ENCODE assay signal across 17 cellular contexts in the genomic region with DNA sequence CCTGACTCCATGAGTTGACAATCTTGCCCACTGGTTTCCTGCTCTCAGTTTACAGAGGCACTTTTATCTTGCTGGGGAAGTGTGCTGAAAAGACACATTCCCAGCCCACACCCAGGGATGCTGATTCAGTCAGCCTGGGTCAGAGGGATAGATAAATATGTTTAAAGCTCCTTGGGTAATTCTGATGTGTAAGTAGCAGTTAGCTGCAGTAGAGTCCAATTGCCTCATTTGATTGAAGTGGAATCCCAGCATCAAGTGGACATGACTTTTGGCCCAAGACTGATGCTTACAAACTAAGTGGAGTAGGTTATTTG. TPM values are rescaled to one million over a fixed set of nuclear protein-coding genes. Genes with fewer than 3 reads are reported as not detected.
DNase-seq lines count a peak whose midpoint lies in the region; ATAC-seq, FAIRE-seq and TF ChIP-seq lines count a peak whose summit lies in the region.
"Had no signal": no experiment of that assay in that cellular context is flagged by ENCODE, and none has a peak within 500 bp of the region (broad histone marks: within the 10 kb centered on the region; RNA-seq: fewer than 3 reads in every experiment).

No MANE protein-coding gene starts in this region.

- no peaks in the 10 kb centered on the region for H3K9me3 Mint-ChIP-seq in activated naive CD8-positive, alpha-beta T cell treated with anti-CD3 and anti-CD28 coated beads, Interleukin-2, amount 10 ng/mL, durations not matched to agents 7 days and 5 days
- H3K9me3 Mint-ChIP-seq in activated naive CD8-positive, alpha-beta T cell treated with anti-CD3 and anti-CD28 coated beads for 36 hours = no peaks in the 10 kb centered on the region
- H3K9me3 Mint-ChIP-seq in stimulated activated naive B cell treated with anti-CD40 and anti-IgM and Interleukin-4, amounts not matched to agents 10 μg/mL and 1 μg/mL and 100 μg/mL, for 72 hours = no peaks in the 10 kb centered on the region
- H3K9me3 Mint-ChIP-seq: activated T-helper 2 cell treated with anti-CD3 and anti-CD28 coated beads, Interferon-gamma antibody, Interleukin-2, Interleukin-4, amounts not matched to agents 10 μg/mL and 5 μg/mL and 100 μg/mL, durations not matched to agents 14 hours and 24 hours and 36 hours; IgD-negative memory B cell had no signal

- H3K4me1 ChIP-seq in kidney (ENCODE audit: control insufficient read depth in 1 of 2, insufficient read depth in 1 of 2, low read depth in 1 of 2, low read length in 2 of 2) = peaks cover 14 to 23% of the 10 kb centered on the region in 2 donors
- H3K4me1 ChIP-seq: colonic mucosa had no signal

- peaks cover 21% of the 10 kb centered on the region for H3K36me3 Mint-ChIP-seq in activated naive CD8-positive, alpha-beta T cell treated with anti-CD3 and anti-CD28 coated beads, Interleukin-2, amount 10 ng/mL, durations not matched to agents 7 days and 5 days
- H3K36me3 Mint-ChIP-seq in activated naive CD8-positive, alpha-beta T cell treated with anti-CD3 and anti-CD28 coated beads for 36 hours = peaks cover 11% of the 10 kb centered on the region
- H3K36me3 Mint-ChIP-seq in stimulated activated naive B cell treated with anti-CD40 and anti-IgM and Interleukin-4, amounts not matched to agents 10 μg/mL and 1 μg/mL and 100 μg/mL, for 72 hours = peaks cover 25 to 34% of the 10 kb centered on the region in 2 donors

- DNase-seq in activated naive CD8-positive, alpha-beta T cell treated with anti-CD3 and anti-CD28 coated beads, Interleukin-2, amount 10 ng/mL, durations not matched to agents 7 days and 5 days = no peak
- DNase-seq in activated naive CD8-positive, alpha-beta T cell treated with anti-CD3 and anti-CD28 coated beads for 36 hours = no peak
- peak; percentile 17 for DNase-seq in NCI-H226
- peak; percentile 40 for DNase-seq in fibroblast of mammary gland (ENCODE audit: low read depth)
- DNase-seq in stimulated activated naive B cell treated with anti-CD40 and anti-IgM and Interleukin-4, amounts not matched to agents 10 μg/mL and 1 μg/mL and 100 μg/mL, for 72 hours = no peak
- DNase-seq in kidney = no peak
- no peak for DNase-seq in stimulated activated CD4-positive, alpha-beta T cell treated with anti-CD3 and anti-CD28 coated beads, Interleukin-4, amount 100 ng/mL, for 4 hours

- H3K27ac Mint-ChIP-seq in activated naive CD8-positive, alpha-beta T cell treated with anti-CD3 and anti-CD28 coated beads, Interleukin-2, amount 10 ng/mL, durations not matched to agents 7 days and 5 days = peak overlapping the region; percentile 77
- H3K27ac Mint-ChIP-seq in activated naive CD8-positive, alpha-beta T cell treated with anti-CD3 and anti-CD28 coated beads for 36 hours = no peak overlapping the region
- H3K27ac Mint-ChIP-seq in stimulated activated naive B cell treated with anti-CD40 and anti-IgM and Interleukin-4, amounts not matched to agents 10 μg/mL and 1 μg/mL and 100 μg/mL, for 72 hours = peak overlapping the region; percentile 63

- intact Hi-C loops in kidney (cut with DNase I) = no loop called here

- peaks cover 29% of the 10 kb centered on the region for H3K4me1 Mint-ChIP-seq in activated naive CD8-positive, alpha-beta T cell treated with anti-CD3 and anti-CD28 coated beads, Interleukin-2, amount 10 ng/mL, durations not matched to agents 7 days and 5 days
- peaks cover 16% of the 10 kb centered on the region for H3K4me1 Mint-ChIP-seq in activated naive CD8-positive, alpha-beta T cell treated with anti-CD3 and anti-CD28 coated beads for 36 hours
- peaks cover 19 to 45% of the 10 kb centered on the region in 2 donors for H3K4me1 Mint-ChIP-seq in stimulated activated naive B cell treated with anti-CD40 and anti-IgM and Interleukin-4, amounts not matched to agents 10 μg/mL and 1 μg/mL and 100 μg/mL, for 72 hours

- H3K4me3 Mint-ChIP-seq in activated naive CD8-positive, alpha-beta T cell treated with anti-CD3 and anti-CD28 coated beads, Interleukin-2, amount 10 ng/mL, durations not matched to agents 7 days and 5 days = no peak overlapping the region
- no peak overlapping the region for H3K4me3 Mint-ChIP-seq in activated naive CD8-positive, alpha-beta T cell treated with anti-CD3 and anti-CD28 coated beads for 36 hours
- H3K4me3 Mint-ChIP-seq in stimulated activated naive B cell treated with anti-CD40 and anti-IgM and Interleukin-4, amounts not matched to agents 10 μg/mL and 1 μg/mL and 100 μg/mL, for 72 hours = no peak overlapping the region
- H3K4me3 Mint-ChIP-seq: IgD-negative memory B cell had no signal

- POLR2A ChIA-PET in activated naive CD8-positive, alpha-beta T cell treated with anti-CD3 and anti-CD28 coated beads, Interleukin-2, amount 10 ng/mL, durations not matched to agents 7 days and 5 days (lab: Charles Lee) = interaction anchor here (0.7 to 1.3 kb wide), 3 partner anchors 65 to 135 kb away, joined by 4 to 7 read pairs (median 5); a partner anchor contains a TSS

- TF ChIP-seq CTCF in fibroblast of mammary gland (conservative IDR thresholded peaks at IDR 0.05; ENCODE audit: control insufficient read depth, insufficient read depth, low read depth, low read length) (no peak), kidney (IDR thresholded peaks at IDR 0.05; ENCODE audit: borderline replicate concordance, extremely low read depth, insufficient read depth) (no peak)

- no peaks in the 10 kb centered on the region for H3K9me3 ChIP-seq in kidney (ENCODE audit: control insufficient read depth in 1 of 2, low read length in 2 of 2)
- H3K9me3 ChIP-seq: colonic mucosa, gastroesophageal sphincter, left lung, mucosa of descending colon had no signal

- H3K9ac ChIP-seq in kidney (ENCODE audit: low read length in 2 of 2) = no peak overlapping the region

- no peak overlapping the region for H3K4me3 ChIP-seq in fibroblast of mammary gland (ENCODE audit: control insufficient read depth, low read depth, low read length)
- no peak overlapping the region for H3K4me3 ChIP-seq in kidney (ENCODE audit: low read length in 2 of 2)
- H3K4me3 ChIP-seq: colonic mucosa, gastroesophageal sphincter, left lung, mucosa of descending colon had no signal

- FAIRE-seq in kidney (lab: Jason Lieb, UNC) = no peak
- FAIRE-seq: D721Med, endometrium had no signal

- H3K27ac ChIP-seq in kidney (ENCODE audit: low read depth in 2 of 2, low read length in 2 of 2) = no peak overlapping the region
- H3K27ac ChIP-seq: colonic mucosa, gastroesophageal sphincter, HL-60, left lung had no signal

- no peaks in the 10 kb centered on the region for H3K27me3 Mint-ChIP-seq in activated naive CD8-positive, alpha-beta T cell treated with anti-CD3 and anti-CD28 coated beads, Interleukin-2, amount 10 ng/mL, durations not matched to agents 7 days and 5 days
- H3K27me3 Mint-ChIP-seq in activated naive CD8-positive, alpha-beta T cell treated with anti-CD3 and anti-CD28 coated beads for 36 hours = no peaks in the 10 kb centered on the region
- H3K27me3 Mint-ChIP-seq in stimulated activated naive B cell treated with anti-CD40 and anti-IgM and Interleukin-4, amounts not matched to agents 10 μg/mL and 1 μg/mL and 100 μg/mL, for 72 hours = no peaks in the 10 kb centered on the region
- H3K27me3 Mint-ChIP-seq: IgD-negative memory B cell had no signal

- ATAC-seq in activated naive CD8-positive, alpha-beta T cell treated with anti-CD3 and anti-CD28 coated beads, Interleukin-2, amount 10 ng/mL, durations not matched to agents 7 days and 5 days (ENCODE audit: low read depth) = no peak
- no peak for ATAC-seq in stimulated activated naive B cell treated with anti-CD40 and anti-IgM and Interleukin-4, amounts not matched to agents 10 μg/mL and 1 μg/mL and 100 μg/mL, for 72 hours (replicated peaks)
- ATAC-seq in HG03097 (IDR thresholded peaks at IDR 0.05; ENCODE audit: low FRiP score, unreplicated experiment) = no peak

- H3K36me3 ChIP-seq in kidney (ENCODE audit: control insufficient read depth in 1 of 2, insufficient read depth in 2 of 2, low read length in 2 of 2) = peaks cover 0 to 2% of the 10 kb centered on the region in 2 donors
- H3K36me3 ChIP-seq: colonic mucosa, gastroesophageal sphincter had no signal

RNA-seq across cellular contexts. Expression of a gene that starts 29.4 kb away (rescaled TPM):
- total RNA-seq in activated naive CD8-positive, alpha-beta T cell treated with anti-CD3 and anti-CD28 coated beads, Interleukin-2, amount 10 ng/mL, durations not matched to agents 7 days and 5 days = 100 to 1,000 TPM; 361 to 385 TPM
- total RNA-seq in activated naive CD8-positive, alpha-beta T cell treated with anti-CD3 and anti-CD28 coated beads for 36 hours = 100 to 1,000 TPM; 194 to 198 TPM
- total RNA-seq in kidney = 42.0 TPM
- polyA plus RNA-seq in kidney (ENCODE audit: insufficient read depth, low read depth, low replicate concordance) = 16.2 TPM

Comparison
In these comparisons a context has a peak if more than half of its experiments do, and no peak if none do; other contexts are left out.
1. DNase-seq: peak in NCI-H226 (single experiment) and fibroblast of mammary gland (single experiment); none in activated naive CD8-positive, alpha-beta T cell treated with anti-CD3 and anti-CD28 coated beads, Interleukin-2, amount 10 ng/mL, durations not matched to agents 7 days and 5 days (single experiment), activated naive CD8-positive, alpha-beta T cell treated with anti-CD3 and anti-CD28 coated beads for 36 hours (single experiment), stimulated activated naive B cell treated with anti-CD40 and anti-IgM and Interleukin-4, amounts not matched to agents 10 μg/mL and 1 μg/mL and 100 μg/mL, for 72 hours (single experiment), kidney (single experiment) and stimulated activated CD4-positive, alpha-beta T cell treated with anti-CD3 and anti-CD28 coated beads, Interleukin-4, amount 100 ng/mL, for 4 hours (0 of 2).